In genomic region chr13:32796754-32797153, GRCh38 we compare ENCODE assay signal across 16 cellular contexts.
DNase-seq lines count a peak whose midpoint lies in the region; ATAC-seq and TF ChIP-seq lines count a peak whose summit lies in the region.
"Had no signal": no experiment of that assay in that cellular context is flagged by ENCODE, and none has a peak within 500 bp of the region (broad histone marks: within the 10 kb centered on the region; RNA-seq: fewer than 3 reads in every experiment).

No MANE protein-coding gene starts in this region.

- H3K27ac ChIP-seq in GM23338 (ENCODE audit: low read depth): no peak overlapping the region
- no peak overlapping the region for H3K27ac ChIP-seq in endodermal cell (ENCODE audit: low read depth, low read length)
- no peak overlapping the region for H3K27ac ChIP-seq in neural progenitor cell
- H3K27ac ChIP-seq in gastroesophageal sphincter: no peak overlapping the region
- H3K27ac ChIP-seq: 22Rv1, A549, C4-2B had no signal

- DNase-seq in activated CD8-positive, alpha-beta T cell treated with anti-CD3 and anti-CD28 coated beads, Interleukin-2, amount 10 ng/mL, durations not matched to agents 7 days and 5 days: no peak
- no peak for DNase-seq in activated CD8-positive, alpha-beta T cell treated with anti-CD3 and anti-CD28 coated beads for 36 hours
- DNase-seq in GM23338 (ENCODE audit: low spot score) (no peak), endodermal cell (peak; percentile 62), neural progenitor cell (ENCODE audit: low spot score) (no peak)
- no peak for DNase-seq in activated T-cell treated with anti-CD3 and anti-CD28 coated beads, Interleukin-2, amount 50 U/mL, for 4 hours
- DNase-seq: AML-193; Caco-2; CD4-positive, alpha-beta T cell; DMS79; GDM1; HCEC 1CT had no signal

- H2AFZ ChIP-seq in GM23338 (no peak overlapping the region), neural progenitor cell (replicated peaks) (no peak overlapping the region)

- H3K9me3 Mint-ChIP-seq in activated CD8-positive, alpha-beta T cell treated with anti-CD3 and anti-CD28 coated beads, Interleukin-2, amount 10 ng/mL, durations not matched to agents 7 days and 5 days (ENCODE audit: insufficient read depth): peaks cover 4% of the 10 kb centered on the region
- H3K9me3 Mint-ChIP-seq in activated CD8-positive, alpha-beta T cell treated with anti-CD3 and anti-CD28 coated beads for 36 hours: no peaks in the 10 kb centered on the region
- H3K9me3 Mint-ChIP-seq in GM23338 (no peaks in the 10 kb centered on the region), endodermal cell (peaks cover 7% of the 10 kb centered on the region), neural progenitor cell (peaks cover 3% of the 10 kb centered on the region)
- H3K9me3 Mint-ChIP-seq in activated T-cell treated with anti-CD3 and anti-CD28 coated beads, Interleukin-2, amount 50 U/mL, for 4 hours: no peaks in the 10 kb centered on the region
- H3K9me3 Mint-ChIP-seq: CD4-positive, alpha-beta T cell had no signal

- peaks cover 35% of the 10 kb centered on the region for H3K4me1 Mint-ChIP-seq in activated CD8-positive, alpha-beta T cell treated with anti-CD3 and anti-CD28 coated beads, Interleukin-2, amount 10 ng/mL, durations not matched to agents 7 days and 5 days (ENCODE audit: low read depth)
- H3K4me1 Mint-ChIP-seq in activated CD8-positive, alpha-beta T cell treated with anti-CD3 and anti-CD28 coated beads for 36 hours (ENCODE audit: low read depth): peaks cover 26% of the 10 kb centered on the region
- H3K4me1 Mint-ChIP-seq in GM23338 (peaks cover 7% of the 10 kb centered on the region), endodermal cell (peaks cover 9% of the 10 kb centered on the region), neural progenitor cell (peaks cover 7% of the 10 kb centered on the region)
- H3K4me1 Mint-ChIP-seq in activated T-cell treated with anti-CD3 and anti-CD28 coated beads, Interleukin-2, amount 50 U/mL, for 4 hours (ENCODE audit: low read depth): peaks cover 20% of the 10 kb centered on the region

- H3K79me2 ChIP-seq in GM23338 (replicated peaks; ENCODE audit: insufficient read depth) (no peaks in the 10 kb centered on the region), neural progenitor cell (ENCODE audit: low read depth) (no peaks in the 10 kb centered on the region)

- H3K4me3 Mint-ChIP-seq in activated CD8-positive, alpha-beta T cell treated with anti-CD3 and anti-CD28 coated beads, Interleukin-2, amount 10 ng/mL, durations not matched to agents 7 days and 5 days: no peak overlapping the region
- H3K4me3 Mint-ChIP-seq in activated CD8-positive, alpha-beta T cell treated with anti-CD3 and anti-CD28 coated beads for 36 hours: no peak overlapping the region
- H3K4me3 Mint-ChIP-seq in GM23338 (no peak overlapping the region), endodermal cell (no peak overlapping the region), neural progenitor cell (no peak overlapping the region)
- H3K4me3 Mint-ChIP-seq in activated T-cell treated with anti-CD3 and anti-CD28 coated beads, Interleukin-2, amount 50 U/mL, for 4 hours: no peak overlapping the region
- H3K4me3 Mint-ChIP-seq: CD4-positive, alpha-beta T cell had no signal

- H3K4me3 ChIP-seq in GM23338 (no peak overlapping the region), endodermal cell (ENCODE audit: low read length) (no peak overlapping the region), neural progenitor cell (no peak overlapping the region), gastroesophageal sphincter (no peak overlapping the region)
- H3K4me3 ChIP-seq: A549 had no signal

- intact Hi-C loops in activated CD8-positive, alpha-beta T cell treated with anti-CD3 and anti-CD28 coated beads for 36 hours (cut with micrococcal nuclease): no loop called here

- H3K9ac ChIP-seq in endodermal cell (ENCODE audit: extremely low read depth, low read length, poor library complexity, severe bottlenecking): no peak overlapping the region
- H3K9ac ChIP-seq in neural progenitor cell: no peak overlapping the region

- H3K27me3 Mint-ChIP-seq in activated CD8-positive, alpha-beta T cell treated with anti-CD3 and anti-CD28 coated beads, Interleukin-2, amount 10 ng/mL, durations not matched to agents 7 days and 5 days (ENCODE audit: low read depth): peaks cover 3% of the 10 kb centered on the region
- peaks cover 4% of the 10 kb centered on the region for H3K27me3 Mint-ChIP-seq in activated CD8-positive, alpha-beta T cell treated with anti-CD3 and anti-CD28 coated beads for 36 hours
- H3K27me3 Mint-ChIP-seq in GM23338 (ENCODE audit: insufficient read depth, low read depth, poor library complexity) (no peaks in the 10 kb centered on the region), endodermal cell (ENCODE audit: insufficient read depth) (no peaks in the 10 kb centered on the region), neural progenitor cell (ENCODE audit: insufficient read depth, low read depth) (no peaks in the 10 kb centered on the region)
- peaks cover 6% of the 10 kb centered on the region for H3K27me3 Mint-ChIP-seq in activated T-cell treated with anti-CD3 and anti-CD28 coated beads, Interleukin-2, amount 50 U/mL, for 4 hours (ENCODE audit: low read depth)
- H3K27me3 Mint-ChIP-seq: CD4-positive, alpha-beta T cell had no signal

- no peak for ATAC-seq in activated CD8-positive, alpha-beta T cell treated with anti-CD3 and anti-CD28 coated beads, Interleukin-2, amount 10 ng/mL, durations not matched to agents 7 days and 5 days
- no peak for ATAC-seq in activated CD8-positive, alpha-beta T cell treated with anti-CD3 and anti-CD28 coated beads for 36 hours
- ATAC-seq in GM23338 (peak; percentile 64), gastroesophageal sphincter (no peak)
- ATAC-seq in activated T-cell treated with anti-CD3 and anti-CD28 coated beads, Interleukin-2, amount 50 U/mL, for 4 hours: no peak
- ATAC-seq: A549 had no signal

- H3F3A ChIP-seq in GM23338 (replicated peaks; ENCODE audit: low read depth): no peaks in the 10 kb centered on the region
- H3F3A ChIP-seq in neural progenitor cell (ENCODE audit: low read depth): no peaks in the 10 kb centered on the region

- peaks cover 4% of the 10 kb centered on the region; the same call in 1 of the 2 replicates for H3K9me2 ChIP-seq in GM23338 (ENCODE audit: insufficient read depth)

- H3K36me3 ChIP-seq in GM23338 (ENCODE audit: insufficient read depth) (no peaks in the 10 kb centered on the region), endodermal cell (ENCODE audit: control insufficient read depth, insufficient read depth, low read length) (no peaks in the 10 kb centered on the region), neural progenitor cell (no peaks in the 10 kb centered on the region), gastroesophageal sphincter (peaks cover 0 to 4% of the 10 kb centered on the region in 2 donors)

- peaks cover 35% of the 10 kb centered on the region for H3K36me3 Mint-ChIP-seq in activated CD8-positive, alpha-beta T cell treated with anti-CD3 and anti-CD28 coated beads, Interleukin-2, amount 10 ng/mL, durations not matched to agents 7 days and 5 days (ENCODE audit: low read depth)
- H3K36me3 Mint-ChIP-seq in activated CD8-positive, alpha-beta T cell treated with anti-CD3 and anti-CD28 coated beads for 36 hours (ENCODE audit: low read depth): no peaks in the 10 kb centered on the region
- H3K36me3 Mint-ChIP-seq in GM23338 (ENCODE audit: low read depth) (no peaks in the 10 kb centered on the region), endodermal cell (ENCODE audit: low read depth) (peaks cover 2% of the 10 kb centered on the region), neural progenitor cell (peaks cover 2% of the 10 kb centered on the region)
- H3K36me3 Mint-ChIP-seq in activated T-cell treated with anti-CD3 and anti-CD28 coated beads, Interleukin-2, amount 50 U/mL, for 4 hours (ENCODE audit: insufficient read depth): no peaks in the 10 kb centered on the region

- CTCF ChIA-PET in activated CD8-positive, alpha-beta T cell treated with anti-CD3 and anti-CD28 coated beads, Interleukin-2, amount 10 ng/mL, durations not matched to agents 7 days and 5 days (lab: Charles Lee): no interaction called here
- CTCF ChIA-PET in activated CD8-positive, alpha-beta T cell treated with anti-CD3 and anti-CD28 coated beads for 36 hours (lab: Charles Lee): no interaction called here

- no peaks in the 10 kb centered on the region for H4K20me1 ChIP-seq in GM23338 (replicated peaks; ENCODE audit: insufficient read depth)
- no peaks in the 10 kb centered on the region for H4K20me1 ChIP-seq in neural progenitor cell (ENCODE audit: low read depth)

- no peaks in the 10 kb centered on the region for H3K27me3 ChIP-seq in GM23338 (ENCODE audit: insufficient read depth)
- no peaks in the 10 kb centered on the region for H3K27me3 ChIP-seq in endodermal cell (ENCODE audit: control insufficient read depth, insufficient read depth, low read length, poor library complexity, severe bottlenecking)
- H3K27me3 ChIP-seq in neural progenitor cell: no peaks in the 10 kb centered on the region
- no peaks in the 10 kb centered on the region for H3K27me3 ChIP-seq in gastroesophageal sphincter

- POLR2A ChIA-PET in activated CD8-positive, alpha-beta T cell treated with anti-CD3 and anti-CD28 coated beads, Interleukin-2, amount 10 ng/mL, durations not matched to agents 7 days and 5 days (lab: Charles Lee): no interaction called here
- POLR2A ChIA-PET in activated CD8-positive, alpha-beta T cell treated with anti-CD3 and anti-CD28 coated beads for 36 hours (lab: Charles Lee): no interaction called here

- no peak for TF ChIP-seq EP300 in gastroesophageal sphincter (IDR thresholded peaks at IDR 0.05)

- no peak for TF ChIP-seq CTCF in activated CD8-positive, alpha-beta T cell treated with anti-CD3 and anti-CD28 coated beads for 36 hours (IDR thresholded peaks at IDR 0.05)
- 0 out of 4 replicates have a peak, but pooled peaks of 1 of the 2 experiments have one; percentile 15 for TF ChIP-seq CTCF in GM23338 (conservative IDR thresholded peaks at IDR 0.05; ENCODE audit: low read depth in 2 of 2)
- TF ChIP-seq CTCF in endodermal cell (conservative IDR thresholded peaks at IDR 0.05): no peak
- TF ChIP-seq CTCF in neural progenitor cell (IDR thresholded peaks at IDR 0.05): no peak
- TF ChIP-seq CTCF in gastroesophageal sphincter (IDR thresholded peaks at IDR 0.05): no peak

- no peak for TF ChIP-seq POLR2A in gastroesophageal sphincter (IDR thresholded peaks at IDR 0.05)

- peak overlapping the region; percentile 9 for H3K27ac Mint-ChIP-seq in activated CD8-positive, alpha-beta T cell treated with anti-CD3 and anti-CD28 coated beads, Interleukin-2, amount 10 ng/mL, durations not matched to agents 7 days and 5 days
- H3K27ac Mint-ChIP-seq in activated CD8-positive, alpha-beta T cell treated with anti-CD3 and anti-CD28 coated beads for 36 hours: no peak overlapping the region
- H3K27ac Mint-ChIP-seq in GM23338 (no peak overlapping the region), endodermal cell (no peak overlapping the region), neural progenitor cell (peak overlapping the region; percentile 4)
- H3K27ac Mint-ChIP-seq: CD4-positive, alpha-beta T cell had no signal

- H3K4me2 ChIP-seq in GM23338 (no peak overlapping the region), neural progenitor cell (no peak overlapping the region)
- H3K4me2 ChIP-seq: A549 had no signal

- H3K9me3 ChIP-seq in endodermal cell (ENCODE audit: control insufficient read depth, low read length) (no peaks in the 10 kb centered on the region), neural progenitor cell (ENCODE audit: low read depth) (no peaks in the 10 kb centered on the region), gastroesophageal sphincter (no peaks in the 10 kb centered on the region)
- H3K9me3 ChIP-seq: A549, Caco-2 had no signal

- 89% methylated on average over 1 of the region's 1 CpG; no CpG with 5 or more reads in 1 of the 2 experiments for WGBS in endodermal cell (ENCODE audit: insufficient coverage in 1 of 2, insufficient read length in 1 of 2), 2 experiments
- WGBS in gastroesophageal sphincter (ENCODE audit: low coverage in 1 of 2), 2 donors: 78 to 100% methylated on average over 1 of the region's 1 CpG

- no peaks in the 10 kb centered on the region for H3K4me1 ChIP-seq in GM23338 (ENCODE audit: insufficient read depth)
- no peaks in the 10 kb centered on the region for H3K4me1 ChIP-seq in endodermal cell (ENCODE audit: control insufficient read depth, insufficient read depth, low read length)
- H3K4me1 ChIP-seq in neural progenitor cell: no peaks in the 10 kb centered on the region
- no peaks in the 10 kb centered on the region for H3K4me1 ChIP-seq in gastroesophageal sphincter
- H3K4me1 ChIP-seq: A549, Caco-2 had no signal

Comparison
In these comparisons a context has a peak if more than half of its experiments do, and no peak if none do; other contexts are left out.
1. H3K27ac Mint-ChIP-seq: peak in activated CD8-positive, alpha-beta T cell treated with anti-CD3 and anti-CD28 coated beads, Interleukin-2, amount 10 ng/mL, durations not matched to agents 7 days and 5 days (single experiment) and neural progenitor cell (single experiment); none in activated CD8-positive, alpha-beta T cell treated with anti-CD3 and anti-CD28 coated beads for 36 hours (single experiment), GM23338 (single experiment) and endodermal cell (single experiment).